ENCODE assay signal across 1 cellular context in the genomic region with DNA sequence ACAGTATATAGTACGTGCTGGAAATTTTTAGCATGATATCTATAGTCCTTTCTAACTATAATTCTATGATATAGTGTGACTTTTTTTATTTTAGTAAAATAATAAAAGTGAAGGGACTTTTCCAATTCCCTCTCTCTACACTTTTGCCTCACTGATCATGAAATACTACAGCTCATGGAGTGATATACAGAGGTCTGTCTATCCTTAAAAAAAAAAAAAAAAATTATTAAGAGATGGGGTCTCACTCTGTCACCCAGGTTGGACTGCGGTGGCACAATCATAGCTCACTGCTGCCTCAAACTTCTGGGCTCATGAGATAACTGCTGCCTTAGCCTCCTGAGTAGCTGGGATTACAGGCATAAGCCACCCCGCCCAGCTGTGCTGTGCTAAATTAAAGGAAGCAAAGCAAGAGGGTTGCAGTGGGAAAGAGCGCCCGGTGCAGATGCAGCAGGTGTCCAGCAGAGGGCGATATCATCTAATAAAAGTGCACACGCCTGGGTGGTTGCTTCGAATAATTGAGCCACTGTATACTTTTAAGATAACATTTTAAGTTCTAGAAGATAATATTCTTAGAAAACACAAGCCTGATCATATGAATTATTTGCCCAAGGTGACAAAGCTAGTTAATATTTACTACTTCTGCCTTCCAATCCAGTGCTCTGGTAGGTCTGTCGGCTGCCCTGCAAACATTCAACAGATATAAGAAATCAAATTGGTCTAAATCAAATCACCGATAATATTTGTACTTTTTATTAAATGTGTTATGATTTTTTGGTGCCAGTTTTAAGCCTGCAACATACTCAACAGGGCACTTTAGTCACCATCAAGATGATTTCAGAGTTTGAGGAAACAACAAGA.
TF ChIP-seq lines count a peak whose summit lies in the region.

No MANE protein-coding gene starts in this region.

TF ChIP-seq in GM23338, 12 proteins besides CTCF, POLR2A, EP300 and RAD21 (continued from another document):
- TF ChIP-seq, protein P1, sequence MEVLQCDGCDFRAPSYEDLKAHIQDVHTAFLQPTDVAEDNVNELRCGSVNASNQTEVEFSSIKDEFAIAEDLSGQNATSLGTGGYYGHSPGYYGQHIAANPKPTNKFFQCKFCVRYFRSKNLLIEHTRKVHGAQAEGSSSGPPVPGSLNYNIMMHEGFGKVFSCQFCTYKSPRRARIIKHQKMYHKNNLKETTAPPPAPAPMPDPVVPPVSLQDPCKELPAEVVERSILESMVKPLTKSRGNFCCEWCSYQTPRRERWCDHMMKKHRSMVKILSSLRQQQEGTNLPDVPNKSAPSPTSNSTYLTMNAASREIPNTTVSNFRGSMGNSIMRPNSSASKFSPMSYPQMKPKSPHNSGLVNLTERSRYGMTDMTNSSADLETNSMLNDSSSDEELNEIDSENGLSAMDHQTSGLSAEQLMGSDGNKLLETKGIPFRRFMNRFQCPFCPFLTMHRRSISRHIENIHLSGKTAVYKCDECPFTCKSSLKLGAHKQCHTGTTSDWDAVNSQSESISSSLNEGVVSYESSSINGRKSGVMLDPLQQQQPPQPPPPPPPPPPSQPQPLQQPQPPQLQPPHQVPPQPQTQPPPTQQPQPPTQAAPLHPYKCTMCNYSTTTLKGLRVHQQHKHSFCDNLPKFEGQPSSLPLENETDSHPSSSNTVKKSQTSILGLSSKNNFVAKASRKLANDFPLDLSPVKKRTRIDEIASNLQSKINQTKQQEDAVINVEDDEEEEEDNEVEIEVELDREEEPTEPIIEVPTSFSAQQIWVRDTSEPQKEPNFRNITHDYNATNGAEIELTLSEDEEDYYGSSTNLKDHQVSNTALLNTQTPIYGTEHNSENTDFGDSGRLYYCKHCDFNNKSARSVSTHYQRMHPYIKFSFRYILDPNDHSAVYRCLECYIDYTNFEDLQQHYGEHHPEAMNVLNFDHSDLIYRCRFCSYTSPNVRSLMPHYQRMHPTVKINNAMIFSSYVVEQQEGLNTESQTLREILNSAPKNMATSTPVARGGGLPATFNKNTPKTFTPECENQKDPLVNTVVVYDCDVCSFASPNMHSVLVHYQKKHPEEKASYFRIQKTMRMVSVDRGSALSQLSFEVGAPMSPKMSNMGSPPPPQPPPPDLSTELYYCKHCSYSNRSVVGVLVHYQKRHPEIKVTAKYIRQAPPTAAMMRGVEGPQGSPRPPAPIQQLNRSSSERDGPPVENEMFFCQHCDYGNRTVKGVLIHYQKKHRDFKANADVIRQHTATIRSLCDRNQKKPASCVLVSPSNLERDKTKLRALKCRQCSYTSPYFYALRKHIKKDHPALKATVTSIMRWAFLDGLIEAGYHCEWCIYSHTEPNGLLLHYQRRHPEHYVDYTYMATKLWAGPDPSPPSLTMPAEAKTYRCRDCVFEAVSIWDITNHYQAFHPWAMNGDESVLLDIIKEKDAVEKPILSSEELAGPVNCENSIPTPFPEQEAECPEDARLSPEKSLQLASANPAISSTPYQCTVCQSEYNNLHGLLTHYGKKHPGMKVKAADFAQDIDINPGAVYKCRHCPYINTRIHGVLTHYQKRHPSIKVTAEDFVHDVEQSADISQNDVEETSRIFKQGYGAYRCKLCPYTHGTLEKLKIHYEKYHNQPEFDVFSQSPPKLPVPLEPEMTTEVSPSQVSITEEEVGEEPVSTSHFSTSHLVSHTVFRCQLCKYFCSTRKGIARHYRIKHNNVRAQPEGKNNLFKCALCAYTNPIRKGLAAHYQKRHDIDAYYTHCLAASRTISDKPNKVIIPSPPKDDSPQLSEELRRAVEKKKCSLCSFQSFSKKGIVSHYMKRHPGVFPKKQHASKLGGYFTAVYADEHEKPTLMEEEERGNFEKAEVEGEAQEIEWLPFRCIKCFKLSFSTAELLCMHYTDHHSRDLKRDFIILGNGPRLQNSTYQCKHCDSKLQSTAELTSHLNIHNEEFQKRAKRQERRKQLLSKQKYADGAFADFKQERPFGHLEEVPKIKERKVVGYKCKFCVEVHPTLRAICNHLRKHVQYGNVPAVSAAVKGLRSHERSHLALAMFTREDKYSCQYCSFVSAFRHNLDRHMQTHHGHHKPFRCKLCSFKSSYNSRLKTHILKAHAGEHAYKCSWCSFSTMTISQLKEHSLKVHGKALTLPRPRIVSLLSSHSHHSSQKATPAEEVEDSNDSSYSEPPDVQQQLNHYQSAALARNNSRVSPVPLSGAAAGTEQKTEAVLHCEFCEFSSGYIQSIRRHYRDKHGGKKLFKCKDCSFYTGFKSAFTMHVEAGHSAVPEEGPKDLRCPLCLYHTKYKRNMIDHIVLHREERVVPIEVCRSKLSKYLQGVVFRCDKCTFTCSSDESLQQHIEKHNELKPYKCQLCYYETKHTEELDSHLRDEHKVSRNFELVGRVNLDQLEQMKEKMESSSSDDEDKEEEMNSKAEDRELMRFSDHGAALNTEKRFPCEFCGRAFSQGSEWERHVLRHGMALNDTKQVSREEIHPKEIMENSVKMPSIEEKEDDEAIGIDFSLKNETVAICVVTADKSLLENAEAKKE (CRISPR knock-in tag; IDR thresholded peaks at IDR 0.05), result no peak
